25 cellular contexts compared by ENCODE assay signal in genomic region chr2:173221081-173221695, GRCh38.
"Had no signal": no experiment of that assay in that cellular context is flagged by ENCODE, and none has a peak within 500 bp of the region (broad histone marks: within the 10 kb centered on the region; RNA-seq: fewer than 3 reads in every experiment).

No MANE protein-coding gene starts in this region.

- H3K27me3 Mint-ChIP-seq: activated CD4-positive, alpha-beta T cell treated with anti-CD3 and anti-CD28 coated beads, Interleukin-2, amount 10 ng/mL, durations not matched to agents 24 days and 14 days; activated naive CD8-positive, alpha-beta T cell treated with anti-CD3 and anti-CD28 coated beads, Interleukin-2, amount 50 U/mL, for 24 hours; central memory CD8-positive, alpha-beta T cell; effector memory CD8-positive, alpha-beta T cell; type B pancreatic cell had no signal

- DNase-seq: activated CD4-positive, alpha-beta memory T cell treated with anti-CD3 and anti-CD28 coated beads, Interleukin-2, amount 10 ng/mL, durations not matched to agents 7 days and 5 days; activated CD4-positive, alpha-beta T cell treated with anti-CD3 and anti-CD28 coated beads, Interleukin-2, amount 10 ng/mL, durations not matched to agents 24 days and 14 days; activated effector memory CD4-positive, alpha-beta T cell treated with anti-CD3 and anti-CD28 coated beads, Interleukin-2, amount 50 U/mL, for 16 hours; activated naive CD4-positive, alpha-beta T cell treated with anti-CD3 and anti-CD28 coated beads, Interleukin-2, amount 50 U/mL, for 16 hours; activated naive CD8-positive, alpha-beta T cell treated with anti-CD3 and anti-CD28 coated beads, Interleukin-2, amount 50 U/mL, for 24 hours; activated T-cell treated with anti-CD3 and anti-CD28 coated beads for 4 hours; anterior cingulate cortex; brain microvascular endothelial cell; dorsolateral prefrontal cortex; effector memory CD8-positive, alpha-beta T cell; esophagus squamous epithelium; hypothalamus; occipital lobe; spleen; stimulated activated CD4-positive, alpha-beta T cell treated with anti-CD3 and anti-CD28 coated beads, Interleukin-4, amount 100 ng/mL, for 1 hour; stimulated activated naive CD4-positive, alpha-beta T cell treated with Interleukin-2 at 50 U/mL for 16 hours; T-helper 2 cell had no signal

- H3K4me3 Mint-ChIP-seq: activated CD4-positive, alpha-beta memory T cell treated with anti-CD3 and anti-CD28 coated beads, Interleukin-2, amount 10 ng/mL, durations not matched to agents 7 days and 5 days; activated CD4-positive, alpha-beta T cell treated with anti-CD3 and anti-CD28 coated beads, Interleukin-2, amount 10 ng/mL, durations not matched to agents 24 days and 14 days; activated naive CD8-positive, alpha-beta T cell treated with anti-CD3 and anti-CD28 coated beads, Interleukin-2, amount 50 U/mL, for 24 hours; central memory CD8-positive, alpha-beta T cell; effector memory CD8-positive, alpha-beta T cell; nephron; type B pancreatic cell had no signal

- H3K36me3 ChIP-seq: brain microvascular endothelial cell, esophagus squamous epithelium, spleen, vagina had no signal

- ATAC-seq: activated CD4-positive, CD25-positive, alpha-beta regulatory T cell treated with anti-CD3 and anti-CD28 coated beads, Interleukin-2, amount 50 U/mL, for 24 hours; activated naive CD8-positive, alpha-beta T cell treated with anti-CD3 and anti-CD28 coated beads, Interleukin-2, amount 50 U/mL, for 24 hours; effector memory CD8-positive, alpha-beta T cell; gastroesophageal sphincter had no signal

- H3K9me3 ChIP-seq: esophagus squamous epithelium, gastroesophageal sphincter, spleen, thoracic aorta, vagina had no signal

- H3K9me3 Mint-ChIP-seq: activated CD4-positive, alpha-beta memory T cell treated with anti-CD3 and anti-CD28 coated beads, Interleukin-2, amount 10 ng/mL, durations not matched to agents 7 days and 5 days; activated CD4-positive, alpha-beta T cell treated with anti-CD3 and anti-CD28 coated beads, Interleukin-2, amount 10 ng/mL, durations not matched to agents 24 days and 14 days; activated naive CD8-positive, alpha-beta T cell treated with anti-CD3 and anti-CD28 coated beads, Interleukin-2, amount 50 U/mL, for 24 hours; central memory CD8-positive, alpha-beta T cell; effector memory CD8-positive, alpha-beta T cell; nephron; type B pancreatic cell had no signal

- H3K4me3 ChIP-seq: dorsolateral prefrontal cortex, esophagus squamous epithelium, gastroesophageal sphincter, spleen, thoracic aorta, vagina had no signal

- H3K27me3 ChIP-seq: brain microvascular endothelial cell, dorsolateral prefrontal cortex, esophagus squamous epithelium, gastroesophageal sphincter, spleen, vagina had no signal

- FAIRE-seq: colon had no signal

- H3K27ac ChIP-seq: brain microvascular endothelial cell, dorsolateral prefrontal cortex, esophagus squamous epithelium, spleen, thoracic aorta, vagina had no signal

- H3K27ac Mint-ChIP-seq: activated CD4-positive, alpha-beta memory T cell treated with anti-CD3 and anti-CD28 coated beads, Interleukin-2, amount 10 ng/mL, durations not matched to agents 7 days and 5 days; activated CD4-positive, alpha-beta T cell treated with anti-CD3 and anti-CD28 coated beads, Interleukin-2, amount 10 ng/mL, durations not matched to agents 24 days and 14 days; activated naive CD8-positive, alpha-beta T cell treated with anti-CD3 and anti-CD28 coated beads, Interleukin-2, amount 50 U/mL, for 24 hours; effector memory CD8-positive, alpha-beta T cell; type B pancreatic cell had no signal
